ENCODE assay signal across 8 cellular contexts in genomic region chr20:33812673-33813462, GRCh38. TPM values are rescaled to one million over a fixed set of nuclear protein-coding genes. Genes with fewer than 3 reads are reported as not detected.
A peak's percentile ranks its signal among the peaks of the same experiment; 100 is the strongest.
DNase-seq lines count a peak whose midpoint lies in the region; ATAC-seq, FAIRE-seq and TF ChIP-seq lines count a peak whose summit lies in the region.

No MANE protein-coding gene starts in this region.

- H3K4me2 ChIP-seq in BLaER1: peak overlapping the region; percentile 91

- FAIRE-seq in kidney (lab: Jason Lieb, UNC): no peak

- H3K9ac ChIP-seq in BLaER1: peak overlapping the region; percentile 99
- peak overlapping the region; percentile 89 for H3K9ac ChIP-seq in HUES6 (ENCODE audit: low read length)
- H3K9ac ChIP-seq in adipocyte (ENCODE audit: low read length): peak overlapping the region; percentile 93
- peak overlapping the region; percentile 97 to 98 for H3K9ac ChIP-seq in kidney (ENCODE audit: low read length in 2 of 2)

- H3K4me1 ChIP-seq in BLaER1: peaks cover 24% of the 10 kb centered on the region
- H3K4me1 ChIP-seq in HUES6 (ENCODE audit: control insufficient read depth, insufficient read depth, low read length): peaks cover 6% of the 10 kb centered on the region
- H3K4me1 ChIP-seq in adipocyte (ENCODE audit: control insufficient read depth, insufficient read depth, low read length): peaks cover 27% of the 10 kb centered on the region
- H3K4me1 ChIP-seq in kidney (ENCODE audit: control insufficient read depth in 1 of 2, insufficient read depth in 1 of 2, low read depth in 1 of 2, low read length in 2 of 2): peaks cover 7 to 24% of the 10 kb centered on the region in 2 donors
- H3K4me1 ChIP-seq in testis: peaks cover 23% of the 10 kb centered on the region

- H3K27me3 ChIP-seq in BLaER1 (no peaks in the 10 kb centered on the region), HUES6 (ENCODE audit: control insufficient read depth, insufficient read depth, low read length) (no peaks in the 10 kb centered on the region), adipocyte (replicated peaks; ENCODE audit: control insufficient read depth, insufficient read depth, low read length) (no peaks in the 10 kb centered on the region), testis (no peaks in the 10 kb centered on the region)

- whole genome bisulfite sequencing in testis, 2 donors: 10 to 21% methylated on average over 12 of the region's 12 CpGs

- intact Hi-C loops in kidney (cut with DNase I) (no loop called here), testis (cut with DNase I; ENCODE audit: low total_unique reads) (no loop called here)

- no peak for ATAC-seq in GM21381 (IDR thresholded peaks at IDR 0.05; ENCODE audit: unreplicated experiment)
- ATAC-seq in HG03439 (IDR thresholded peaks at IDR 0.05; ENCODE audit: unreplicated experiment): no peak

- peaks cover 66% of the 10 kb centered on the region for H4K20me1 ChIP-seq in BLaER1

- H3K27ac ChIP-seq in BLaER1 (peak overlapping the region; percentile 95; the same call in 1 of the 2 replicates), HUES6 (ENCODE audit: low read depth, low read length) (no peak overlapping the region), kidney (ENCODE audit: low read depth in 2 of 2, low read length in 2 of 2) (peak overlapping the region; percentile 89 to 94), testis (peak overlapping the region; percentile 70 to 95)

- TF ChIP-seq CTCF in kidney (IDR thresholded peaks at IDR 0.05; ENCODE audit: borderline replicate concordance, extremely low read depth, insufficient read depth) (no peak), testis (IDR thresholded peaks at IDR 0.05) (no peak)

- H3K9me3 ChIP-seq in BLaER1 (no peaks in the 10 kb centered on the region), HUES6 (ENCODE audit: control insufficient read depth, insufficient read depth, low read depth, low read length) (no peaks in the 10 kb centered on the region), adipocyte (ENCODE audit: control insufficient read depth, low read length) (no peaks in the 10 kb centered on the region), kidney (ENCODE audit: control insufficient read depth in 1 of 2, low read length in 2 of 2) (no peaks in the 10 kb centered on the region), testis (no peaks in the 10 kb centered on the region)

- DNase-seq in adipocyte (ENCODE audit: low read depth): peak; percentile 55
- DNase-seq in kidney: no peak
- no peak for DNase-seq in testis
- no peak for DNase-seq in D341Med (ENCODE audit: low spot score)

- peak overlapping the region; percentile 92 for H3K4me3 ChIP-seq in BLaER1
- peak overlapping the region; percentile 96 for H3K4me3 ChIP-seq in HUES6 (ENCODE audit: low read depth, low read length)
- peak overlapping the region; percentile 94 for H3K4me3 ChIP-seq in adipocyte (ENCODE audit: low read length)
- peak overlapping the region; percentile 90 to 97 for H3K4me3 ChIP-seq in kidney (ENCODE audit: low read length in 2 of 2)
- peak overlapping the region in 1 of 2 donors; percentile 97 for H3K4me3 ChIP-seq in testis

- no peak for TF ChIP-seq POLR2A in testis (IDR thresholded peaks at IDR 0.05)

- H3K36me3 ChIP-seq in BLaER1 (peaks cover 26% of the 10 kb centered on the region), HUES6 (ENCODE audit: control insufficient read depth, insufficient read depth, low read length) (peaks cover 7% of the 10 kb centered on the region), adipocyte (ENCODE audit: control insufficient read depth, insufficient read depth, low read length, severe bottlenecking) (peaks cover 6% of the 10 kb centered on the region), kidney (ENCODE audit: control insufficient read depth in 1 of 2, insufficient read depth in 2 of 2, low read length in 2 of 2) (peaks cover 0 to 4% of the 10 kb centered on the region in 2 donors), testis (ENCODE audit: low read depth, missing control alignments) (no peaks in the 10 kb centered on the region)

RNA-seq across cellular contexts. Expression of gene CHMP4B, which starts 1.7 kb away (rescaled TPM):
- total RNA-seq in kidney: 104 TPM
- 137 TPM for polyA plus RNA-seq in kidney (ENCODE audit: insufficient read depth, low read depth, low replicate concordance)
- total RNA-seq in testis: 100 to 1,000 TPM in 1 of 2 donors, 10 to 100 TPM in 1; 98.3 to 102 TPM
- polyA plus RNA-seq in testis (ENCODE audit: insufficient read depth, low read depth, low replicate concordance): 114 TPM
